1 cellular context compared by ENCODE assay signal in the genomic region with DNA sequence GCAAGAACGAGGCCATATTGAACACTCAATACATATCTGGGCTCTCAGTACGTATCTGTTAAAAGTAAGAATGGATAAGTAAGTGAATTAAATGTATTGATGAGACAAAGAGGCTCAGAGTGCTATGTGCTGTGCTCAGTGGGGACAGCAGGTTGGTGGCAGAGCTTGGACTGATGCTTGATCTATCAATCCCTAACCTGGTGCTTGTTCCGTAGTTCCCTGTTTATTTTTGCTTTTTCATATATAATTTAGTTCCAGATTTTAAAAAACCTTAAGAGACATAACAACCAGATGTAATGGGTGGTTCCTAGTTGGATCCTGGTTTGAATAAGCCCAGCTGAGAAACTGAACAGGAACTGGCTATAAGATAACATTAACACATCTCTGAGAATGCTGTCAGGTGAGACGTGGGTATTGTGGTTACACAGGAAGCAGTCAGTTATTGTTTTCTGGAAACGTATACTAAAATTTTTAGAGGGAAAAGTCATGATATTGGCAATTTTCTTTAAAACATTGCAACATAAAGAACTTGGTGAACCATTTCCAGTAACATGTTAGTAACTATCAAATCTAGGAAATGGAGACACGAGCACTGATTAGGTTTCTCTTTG.
TF ChIP-seq lines count a peak whose summit lies in the region.

No MANE protein-coding gene starts in this region.

TF ChIP-seq in A549, 52 proteins besides CTCF, POLR2A, EP300 and RAD21 (continued from another document):
- TF ChIP-seq JUN (IDR thresholded peaks at IDR 0.05) (no peak), HDAC2 (IDR thresholded peaks at IDR 0.05) (no peak), BHLHE40 (IDR thresholded peaks at IDR 0.05; ENCODE audit: low read depth, low read length) (no peak), GATA3 (IDR thresholded peaks at IDR 0.05; ENCODE audit: borderline replicate concordance) (no peak), TP53 (CRISPR knock-in tag; IDR thresholded peaks at IDR 0.05) (no peak), ESRRA (IDR thresholded peaks at IDR 0.05; ENCODE audit: borderline replicate concordance, low read length) (no peak), SREBF2 (IDR thresholded peaks at IDR 0.05) (no peak)
TF ChIP-seq in A549: peak in this region for 0.
